Comparison of ENCODE assay signal across 16 cellular contexts in the genomic region with DNA sequence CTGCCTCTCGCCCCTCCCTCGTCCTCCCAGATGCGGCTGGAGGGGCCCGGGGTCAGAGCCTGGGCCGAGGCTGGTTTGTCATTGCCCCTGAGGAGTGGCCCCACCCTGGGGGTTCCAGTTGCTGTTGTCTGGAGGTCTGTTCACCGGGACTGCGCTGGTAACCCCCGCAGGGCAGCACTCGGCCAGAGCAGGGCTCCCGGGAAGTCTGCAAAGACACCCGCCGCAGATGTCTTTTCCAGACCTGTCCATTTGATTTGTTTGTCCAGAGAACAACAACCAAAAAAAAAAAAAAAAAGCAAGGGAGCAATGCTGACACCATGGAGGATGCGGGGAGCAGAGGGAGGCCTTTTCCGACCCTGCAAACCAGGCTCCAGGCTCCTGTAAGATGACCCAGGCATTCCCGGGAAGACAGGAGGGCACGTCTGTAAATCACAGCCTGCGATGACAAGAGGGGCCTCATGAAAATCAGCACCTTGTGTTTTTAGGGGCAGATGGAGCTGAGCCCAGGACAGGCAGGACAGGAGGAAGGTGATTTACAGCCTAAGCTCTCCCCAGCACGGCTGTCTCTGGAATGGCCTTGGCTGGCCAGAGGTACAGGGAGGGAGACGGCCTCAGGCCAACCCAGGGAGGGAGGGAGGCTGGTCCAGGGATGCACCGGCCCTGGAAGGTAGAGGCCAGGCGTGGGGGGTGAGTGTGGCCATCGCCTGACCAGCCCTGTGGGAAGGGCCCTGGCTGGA.
"Had no signal": no experiment of that assay in that cellular context is flagged by ENCODE, and none has a peak within 500 bp of the region (broad histone marks: within the 10 kb centered on the region; RNA-seq: fewer than 3 reads in every experiment).

No MANE protein-coding gene starts in this region.

- ATAC-seq: lower lobe of right lung, upper lobe of right lung had no signal

- H3K27me3 ChIP-seq: colonic mucosa, hepatocyte had no signal

- H3K9me3 ChIP-seq: colonic mucosa, upper lobe of right lung had no signal

- FAIRE-seq: astrocyte had no signal

- H2AFZ ChIP-seq: hepatocyte had no signal

- H3K4me3 ChIP-seq: colonic mucosa, hepatocyte, lower lobe of right lung, upper lobe of right lung had no signal

- H3K27ac Mint-ChIP-seq: activated CD4-positive, alpha-beta memory T cell treated with anti-CD3 and anti-CD28 coated beads, Interleukin-2, amount 10 ng/mL, durations not matched to agents 7 days and 5 days; activated naive CD4-positive, alpha-beta T cell treated with anti-CD3 and anti-CD28 coated beads for 36 hours; activated T-helper 1 cell treated with anti-CD3 and anti-CD28 coated beads, Interleukin-12 subunit alpha, Interleukin-12 subunit beta, Interleukin-2, Interleukin-4 antibody, amounts not matched to agents 30 ng/mL and 10 ng/mL and 1 ng/mL, durations not matched to agents 14 hours and 24 hours and 36 hours; stimulated activated naive CD8-positive, alpha-beta T cell treated with anti-CD3 and anti-CD28 coated beads, Interleukin-15, Interleukin-2, amounts not matched to agents 100 ng/mL and 50 ng/mL, for 24 hours; T-helper 2 cell treated with Interferon-gamma antibody and Interleukin-4, amounts not matched to agents 5 μg/mL and 100 μg/mL, for 36 hours had no signal

- H3K79me2 ChIP-seq: hepatocyte had no signal

- H3K27me3 Mint-ChIP-seq: stimulated activated naive CD8-positive, alpha-beta T cell treated with anti-CD3 and anti-CD28 coated beads, Interleukin-15, Interleukin-2, amounts not matched to agents 100 ng/mL and 50 ng/mL, for 24 hours had no signal

- H3K27ac ChIP-seq: colonic mucosa, epithelial cell of prostate, hepatocyte, lower lobe of right lung, upper lobe of right lung had no signal

- H3K36me3 ChIP-seq: colonic mucosa, lower lobe of right lung, upper lobe of right lung had no signal

- DNase-seq: activated CD4-positive, alpha-beta memory T cell treated with anti-CD3 and anti-CD28 coated beads, Interleukin-2, amount 10 ng/mL, durations not matched to agents 7 days and 5 days; activated naive CD4-positive, alpha-beta T cell treated with anti-CD3 and anti-CD28 coated beads for 36 hours; colonic mucosa; effector CD8-positive, alpha-beta T cell; lower lobe of right lung; midbrain; nucleus accumbens; stimulated activated CD4-positive, alpha-beta T cell treated with anti-CD3 and anti-CD28 coated beads, Interleukin-4, amount 100 ng/mL, for 1 hour; SW 1271; upper lobe of right lung had no signal

- H3K4me3 Mint-ChIP-seq: activated CD4-positive, alpha-beta memory T cell treated with anti-CD3 and anti-CD28 coated beads, Interleukin-2, amount 10 ng/mL, durations not matched to agents 7 days and 5 days; activated naive CD4-positive, alpha-beta T cell treated with anti-CD3 and anti-CD28 coated beads for 36 hours; activated T-helper 1 cell treated with anti-CD3 and anti-CD28 coated beads, Interleukin-12 subunit alpha, Interleukin-12 subunit beta, Interleukin-2, Interleukin-4 antibody, amounts not matched to agents 30 ng/mL and 10 ng/mL and 1 ng/mL, durations not matched to agents 14 hours and 24 hours and 36 hours; stimulated activated naive CD8-positive, alpha-beta T cell treated with anti-CD3 and anti-CD28 coated beads, Interleukin-15, Interleukin-2, amounts not matched to agents 100 ng/mL and 50 ng/mL, for 24 hours; T-helper 2 cell treated with Interferon-gamma antibody and Interleukin-4, amounts not matched to agents 5 μg/mL and 100 μg/mL, for 36 hours had no signal

- H3K4me2 ChIP-seq: hepatocyte had no signal

- H3K4me1 Mint-ChIP-seq: activated CD4-positive, alpha-beta memory T cell treated with anti-CD3 and anti-CD28 coated beads, Interleukin-2, amount 10 ng/mL, durations not matched to agents 7 days and 5 days had no signal

- H3K4me1 ChIP-seq: colonic mucosa, lower lobe of right lung, upper lobe of right lung had no signal

- H3K9me3 Mint-ChIP-seq: activated CD4-positive, alpha-beta memory T cell treated with anti-CD3 and anti-CD28 coated beads, Interleukin-2, amount 10 ng/mL, durations not matched to agents 7 days and 5 days; activated T-helper 1 cell treated with anti-CD3 and anti-CD28 coated beads, Interleukin-12 subunit alpha, Interleukin-12 subunit beta, Interleukin-2, Interleukin-4 antibody, amounts not matched to agents 30 ng/mL and 10 ng/mL and 1 ng/mL, durations not matched to agents 14 hours and 24 hours and 36 hours had no signal
